In the genomic region with DNA sequence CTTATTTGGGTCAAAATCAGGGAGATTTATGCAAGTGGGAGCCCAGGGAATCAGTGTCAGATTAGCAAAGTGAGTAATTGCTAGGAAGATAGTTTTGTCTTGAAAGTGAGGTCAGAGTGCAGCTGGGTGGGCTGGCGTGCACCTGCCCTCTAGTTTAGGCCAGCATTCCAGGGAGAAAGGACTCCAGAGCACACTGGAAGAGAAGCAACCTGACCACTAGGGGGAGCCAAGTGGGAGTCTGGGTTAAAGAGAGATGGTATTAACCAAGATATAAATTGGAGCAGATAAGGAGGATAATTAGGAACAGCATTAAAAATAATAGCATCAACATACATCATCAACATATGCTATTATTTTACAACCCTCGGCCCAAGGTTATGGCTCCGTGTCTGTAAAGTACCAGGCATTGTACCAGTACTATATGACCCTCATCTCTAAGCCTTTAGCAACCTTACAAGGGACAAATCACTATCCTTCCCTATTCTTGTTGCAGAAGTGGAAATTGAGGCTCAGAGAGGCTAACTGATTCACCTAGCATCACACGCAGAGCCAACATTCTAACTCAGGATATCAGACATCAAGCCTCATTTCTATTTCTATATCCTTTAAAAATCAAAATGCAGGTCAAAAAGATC, we compare ENCODE assay signal across 8 cellular contexts. TPM values are rescaled to one million over a fixed set of nuclear protein-coding genes. Genes with fewer than 3 reads are reported as not detected.
DNase-seq lines count a peak whose midpoint lies in the region; ATAC-seq and TF ChIP-seq lines count a peak whose summit lies in the region.

No MANE protein-coding gene starts in this region.

- no peaks in the 10 kb centered on the region for H3K36me3 ChIP-seq in kidney epithelial cell (ENCODE audit: control insufficient read depth, insufficient read depth, low read length)

- no peaks in the 10 kb centered on the region for H3K4me1 Mint-ChIP-seq in activated T-cell treated with anti-CD3 and anti-CD28 coated beads, Interleukin-2, amount 50 U/mL, for 4 hours (ENCODE audit: low read depth)

- no peak overlapping the region for H3K4me3 Mint-ChIP-seq in activated T-cell treated with anti-CD3 and anti-CD28 coated beads, Interleukin-2, amount 50 U/mL, for 4 hours

- no peak overlapping the region for H3K4me3 ChIP-seq in kidney epithelial cell (ENCODE audit: low read depth, low read length)

- no peak for ATAC-seq in GM18868 (IDR thresholded peaks at IDR 0.05; ENCODE audit: unreplicated experiment)
- no peak for ATAC-seq in GM18502 (IDR thresholded peaks at IDR 0.05; ENCODE audit: poor library complexity, unreplicated experiment)
- ATAC-seq in activated T-cell treated with anti-CD3 and anti-CD28 coated beads, Interleukin-2, amount 50 U/mL, for 4 hours: no peak

- DNase-seq in A172 (ENCODE audit: low spot score) (peak; percentile 60), EH (ENCODE audit: low read depth) (peak; percentile 48), NCI-H128 (lab: John Stamatoyannopoulos, UW; ENCODE audit: unreplicated experiment) (peak; percentile 22), kidney epithelial cell (ENCODE audit: low read depth) (no peak)
- peak; percentile 20 to 38 for DNase-seq in activated CD4-positive, alpha-beta T cell treated with anti-CD3 and anti-CD28 coated beads, Interleukin-2, amount 50 U/mL, for 48 hours
- no peak for DNase-seq in activated T-cell treated with anti-CD3 and anti-CD28 coated beads, Interleukin-2, amount 50 U/mL, for 4 hours

- no peaks in the 10 kb centered on the region for H3K9me3 Mint-ChIP-seq in activated T-cell treated with anti-CD3 and anti-CD28 coated beads, Interleukin-2, amount 50 U/mL, for 4 hours

- TF ChIP-seq CTCF in kidney epithelial cell (IDR thresholded peaks at IDR 0.05; ENCODE audit: insufficient read depth, low read length, poor library complexity, severe bottlenecking): peak; percentile 73

- no peaks in the 10 kb centered on the region for H3K36me3 Mint-ChIP-seq in activated T-cell treated with anti-CD3 and anti-CD28 coated beads, Interleukin-2, amount 50 U/mL, for 4 hours (ENCODE audit: insufficient read depth)

- H3K27me3 Mint-ChIP-seq in activated T-cell treated with anti-CD3 and anti-CD28 coated beads, Interleukin-2, amount 50 U/mL, for 4 hours (ENCODE audit: low read depth): peaks cover 27% of the 10 kb centered on the region

- no peaks in the 10 kb centered on the region for H3K27me3 ChIP-seq in kidney epithelial cell (ENCODE audit: control insufficient read depth, insufficient read depth, low read length)

RNA-seq across cellular contexts. Expression of a gene that starts 57.8 kb away (rescaled TPM):
- 7.3 and 11.8 TPM in 2 replicates for total RNA-seq in A172 (2014; rRNA removed; shearing (Covaris generic))
- total RNA-seq in kidney epithelial cell: 11.9 and 13.3 TPM in 2 replicates
- not detected for total RNA-seq in activated T-cell treated with anti-CD3 and anti-CD28 coated beads, Interleukin-2, amount 50 U/mL, for 4 hours

Comparison
In these comparisons a context has a peak if more than half of its experiments do, and no peak if none do; other contexts are left out.
1. DNase-seq: peak in A172 (single experiment), EH (single experiment), NCI-H128 (single experiment) and activated CD4-positive, alpha-beta T cell treated with anti-CD3 and anti-CD28 coated beads, Interleukin-2, amount 50 U/mL, for 48 hours (2 of 2); none in kidney epithelial cell (single experiment) and activated T-cell treated with anti-CD3 and anti-CD28 coated beads, Interleukin-2, amount 50 U/mL, for 4 hours (single experiment).